ENCODE assay signal across 11 cellular contexts in the genomic region with DNA sequence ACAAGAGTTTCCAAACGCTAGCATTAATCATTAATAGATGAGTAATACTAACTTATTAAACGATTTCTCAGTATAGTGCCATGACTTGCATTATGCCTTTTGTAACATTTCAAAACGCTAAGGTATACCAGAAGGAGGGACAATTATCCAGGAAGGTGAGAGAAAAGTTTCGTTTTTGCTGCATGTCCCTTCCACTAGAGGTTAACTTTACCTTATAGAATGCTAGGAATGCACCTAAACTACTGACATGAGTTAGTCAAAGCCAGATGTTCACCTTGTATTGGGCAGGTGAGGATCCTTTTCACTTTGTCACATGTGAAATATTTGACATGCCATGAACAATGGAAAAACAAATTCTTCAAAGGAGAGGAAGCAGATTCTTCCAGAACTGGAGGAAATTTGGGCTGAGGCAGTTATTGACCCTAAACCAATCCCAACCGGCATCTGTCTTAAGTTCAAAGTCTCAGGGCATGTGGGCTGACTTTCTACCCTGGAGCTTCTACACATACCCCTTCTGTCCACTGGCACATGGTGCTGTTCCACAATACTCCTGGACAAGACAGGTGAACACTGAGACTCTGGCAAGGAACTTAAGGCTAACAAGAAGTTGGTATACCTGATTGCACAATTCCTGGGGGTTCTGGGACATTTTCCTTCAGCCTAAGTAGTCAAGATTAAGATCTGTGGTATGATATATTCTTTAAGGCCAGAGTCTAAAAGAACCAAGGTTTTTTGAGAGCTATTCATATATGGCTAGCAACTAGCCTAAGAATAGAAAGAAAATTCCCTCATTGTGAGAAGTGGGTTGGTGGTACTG. TPM values are rescaled to one million over a fixed set of nuclear protein-coding genes. Genes with fewer than 3 reads are reported as not detected.
DNase-seq lines count a peak whose midpoint lies in the region; ATAC-seq and TF ChIP-seq lines count a peak whose summit lies in the region.
"Had no signal": no experiment of that assay in that cellular context is flagged by ENCODE, and none has a peak within 500 bp of the region (broad histone marks: within the 10 kb centered on the region; RNA-seq: fewer than 3 reads in every experiment).

No MANE protein-coding gene starts in this region.

- H3K27me3 ChIP-seq in AG04450 (ENCODE audit: control insufficient read depth, insufficient read depth, low read length) (no peaks in the 10 kb centered on the region), HUES64 (ENCODE audit: insufficient read depth, low read length) (peaks cover 46% of the 10 kb centered on the region), endodermal cell (ENCODE audit: control insufficient read depth, insufficient read depth, low read length, poor library complexity, severe bottlenecking) (peaks cover 6% of the 10 kb centered on the region)

- ATAC-seq in naive thymus-derived CD8-positive, alpha-beta T cell: no peak

- H3K4me3 Mint-ChIP-seq in endodermal cell: peak overlapping the region; percentile 83
- peak overlapping the region in 9 of 10 donors; percentile 20 to 81 (median 57) for H3K4me3 Mint-ChIP-seq in naive thymus-derived CD8-positive, alpha-beta T cell

- WGBS in HUES64: 55% methylated on average over 4 of the region's 5 CpGs
- WGBS in endodermal cell (ENCODE audit: insufficient coverage in 1 of 2, insufficient read length in 1 of 2), 2 experiments: 57 to 69% methylated on average over 4 to 5 of the region's 5 CpGs

- TF ChIP-seq CTCF in AG04450 (IDR thresholded peaks at IDR 0.05; ENCODE audit: low read depth, low read length): no peak
- TF ChIP-seq CTCF in endodermal cell (conservative IDR thresholded peaks at IDR 0.05): no peak

- H3K9me3 ChIP-seq in AG04450 (ENCODE audit: control insufficient read depth, insufficient read depth, low read length): peaks cover 4% of the 10 kb centered on the region; the same call in 1 of the 2 replicates
- H3K9me3 ChIP-seq in HUES64 (ENCODE audit: insufficient read depth, low read depth, low read length): no peaks in the 10 kb centered on the region
- no peaks in the 10 kb centered on the region for H3K9me3 ChIP-seq in endodermal cell (ENCODE audit: control insufficient read depth, low read length)

- H3K27ac ChIP-seq in AG04450 (ENCODE audit: low read depth, low read length): no peak overlapping the region
- no peak overlapping the region for H3K27ac ChIP-seq in HUES64 (ENCODE audit: low read depth, low read length)
- H3K27ac ChIP-seq in endodermal cell (ENCODE audit: low read depth, low read length): no peak overlapping the region

- peak overlapping the region; percentile 37 for H3K27ac Mint-ChIP-seq in endodermal cell
- H3K27ac Mint-ChIP-seq in naive thymus-derived CD8-positive, alpha-beta T cell: peak overlapping the region in 1 of 10 donors; percentile 24

- no peaks in the 10 kb centered on the region for H3K9me3 Mint-ChIP-seq in endodermal cell
- no peaks in the 10 kb centered on the region for H3K9me3 Mint-ChIP-seq in naive thymus-derived CD8-positive, alpha-beta T cell

- POLR2A ChIA-PET in AG04450 (lab: Yijun Ruan, JAX): no interaction called here
- POLR2A ChIA-PET in naive thymus-derived CD8-positive, alpha-beta T cell (lab: Charles Lee): no interaction called here

- peaks cover 43% of the 10 kb centered on the region for H3K4me1 Mint-ChIP-seq in endodermal cell
- H3K4me1 Mint-ChIP-seq in naive thymus-derived CD8-positive, alpha-beta T cell: peaks cover 7 to 24% (median 19%) of the 10 kb centered on the region in 4 donors

- H3K27me3 Mint-ChIP-seq in endodermal cell (ENCODE audit: insufficient read depth): peaks cover 37% of the 10 kb centered on the region
- H3K27me3 Mint-ChIP-seq in naive thymus-derived CD8-positive, alpha-beta T cell: peaks cover 34 to 64% (median 63%) of the 10 kb centered on the region in 5 donors

- DNase-seq in AG04450 (ENCODE audit: low read depth, low spot score) (no peak), endodermal cell (no peak), LoVo (ENCODE audit: low spot score) (no peak), DMS114 treated with DMSO at 0.1 percent for 48 hours (lab: John Stamatoyannopoulos, UW; ENCODE audit: unreplicated experiment) (no peak), OCI-M2 (lab: John Stamatoyannopoulos, UW; ENCODE audit: unreplicated experiment) (no peak), GDM1 (lab: John Stamatoyannopoulos, UW) (no peak)
- DNase-seq in naive thymus-derived CD8-positive, alpha-beta T cell: no peak
- DNase-seq: activated CD4-positive, alpha-beta T cell treated with anti-CD3 and anti-CD28 coated beads for 1 hour; NCI-H524 treated with DMSO at 0.1 percent for 48 hours; stimulated activated naive CD4-positive, alpha-beta T cell had no signal

- H3K36me3 Mint-ChIP-seq in endodermal cell (ENCODE audit: low read depth): no peaks in the 10 kb centered on the region
- H3K36me3 Mint-ChIP-seq in naive thymus-derived CD8-positive, alpha-beta T cell: peaks cover 0 to 5% (median 2%) of the 10 kb centered on the region in 3 donors

- peaks cover 5% of the 10 kb centered on the region; the same call in 1 of the 2 replicates for H3K36me3 ChIP-seq in HUES64 (ENCODE audit: insufficient read depth, low read length)
- peaks cover 23% of the 10 kb centered on the region for H3K36me3 ChIP-seq in endodermal cell (ENCODE audit: control insufficient read depth, insufficient read depth, low read length)

- H3K4me3 ChIP-seq in AG04450 (ENCODE audit: low read depth, low read length): peak overlapping the region; percentile 77
- H3K4me3 ChIP-seq in HUES64 (ENCODE audit: low read length): peak overlapping the region; percentile 63
- peak overlapping the region; percentile 87 for H3K4me3 ChIP-seq in endodermal cell (ENCODE audit: low read length)

- H3K4me1 ChIP-seq in HUES64 (ENCODE audit: insufficient read depth, low read length) (peaks cover 25% of the 10 kb centered on the region), endodermal cell (ENCODE audit: control insufficient read depth, insufficient read depth, low read length) (peaks cover 18% of the 10 kb centered on the region)

- H3K9ac ChIP-seq in HUES64 (ENCODE audit: low read depth, low read length) (no peak overlapping the region), endodermal cell (ENCODE audit: extremely low read depth, low read length, poor library complexity, severe bottlenecking) (peak overlapping the region; percentile 85)

- CTCF ChIA-PET in AG04450 (lab: Charles Lee): no interaction called here

RNA-seq across cellular contexts. Expression of a gene that starts 2.5 kb away (rescaled TPM):
- polyA plus RNA-seq in AG04450 (2011; rRNA removed): 29.0 and 32.6 TPM in 2 replicates
- polyA minus RNA-seq in AG04450 (2011; rRNA and poly(A)+ RNA removed): 38.6 and 40.9 TPM in 2 replicates
- polyA plus RNA-seq in HUES64 (2013, experiment 1 of 2): 12.5 TPM
- 12.2 TPM for polyA plus RNA-seq in HUES64 (2013, experiment 2 of 2)
- total RNA-seq in endodermal cell: 10 to 100 TPM; 29.5 to 38.7 TPM
- 22.2 TPM for polyA plus RNA-seq in endodermal cell (2013, experiment 1 of 2)
- polyA plus RNA-seq in endodermal cell (2013, experiment 2 of 2): 19.4 TPM
- under 1 TPM in 1 of 2 experiments, not detected in 1; 0.16 TPM for total RNA-seq in naive thymus-derived CD8-positive, alpha-beta T cell
- under 1 TPM in 1 of 3 donors, not detected in 2; 0.35 TPM for polyA plus RNA-seq in naive thymus-derived CD8-positive, alpha-beta T cell

Comparison
In these comparisons a context has a peak if more than half of its experiments do, and no peak if none do; other contexts are left out.
1. RNA of a gene that starts 2.5 kb away (total RNA-seq): 29.5 to 38.7 TPM in endodermal cell; 0.16 TPM in naive thymus-derived CD8-positive, alpha-beta T cell; every median in the first group is over 10 times any median in the second.
2. Peak in every context shown above with its lines, with median percentiles within 50 percentile points of each other: H3K4me3 ChIP-seq.